8 cellular contexts compared by ENCODE assay signal in the genomic region with DNA sequence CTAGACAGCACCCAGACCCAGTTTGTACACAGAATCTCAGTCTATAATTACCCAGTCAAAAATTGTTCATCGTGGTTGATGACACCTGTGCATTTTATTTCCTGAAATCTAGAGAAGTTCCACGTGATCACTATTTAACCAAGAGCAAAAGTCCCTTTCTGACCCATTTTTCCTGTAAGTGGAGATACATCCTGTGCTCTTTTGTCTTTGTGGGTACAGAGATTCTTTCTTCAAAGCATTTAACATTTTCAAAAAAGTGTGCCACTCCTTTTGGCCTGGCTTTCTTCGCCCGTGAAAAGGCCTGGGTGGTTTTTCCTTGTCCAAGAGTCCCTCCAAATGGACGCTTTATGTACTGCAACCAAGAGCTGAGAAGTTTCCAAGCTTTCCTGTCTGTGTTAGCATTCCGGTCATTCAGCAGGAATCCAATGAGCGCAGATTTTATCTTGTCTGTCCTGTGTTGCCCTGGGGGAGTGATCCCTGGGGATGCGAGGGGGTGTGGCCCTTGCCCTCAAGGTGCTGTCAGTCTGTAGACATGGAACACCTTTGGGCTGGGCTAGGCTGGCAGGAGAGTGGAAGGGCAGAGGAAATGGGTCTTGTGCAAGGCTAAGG.
DNase-seq lines count a peak whose midpoint lies in the region; ATAC-seq and TF ChIP-seq lines count a peak whose summit lies in the region.

No MANE protein-coding gene starts in this region.

- H3K27me3 Mint-ChIP-seq in activated T-cell treated with anti-CD3 and anti-CD28 coated beads, Interleukin-2, amount 50 U/mL, for 4 hours (ENCODE audit: low read depth), result no peaks in the 10 kb centered on the region

- H3K4me1 ChIP-seq in esophagus muscularis mucosa, result peaks cover 0 to 30% (median 27%) of the 10 kb centered on the region in 4 donors
- H3K4me1 ChIP-seq in muscle layer of duodenum (ENCODE audit: control insufficient read depth in 1 of 2, insufficient read depth in 2 of 2, low read length in 2 of 2), result peaks cover 9 to 27% of the 10 kb centered on the region in 2 donors
- H3K4me1 ChIP-seq in tibial nerve, result peaks cover 0 to 24% (median 5%) of the 10 kb centered on the region in 4 donors

- TF ChIP-seq EP300 in esophagus muscularis mucosa (IDR thresholded peaks at IDR 0.05) (no peak), tibial nerve (IDR thresholded peaks at IDR 0.05) (peak in 1 of 2 donors; percentile 25)

- peak; percentile 44 for DNase-seq in stimulated activated CD4-positive, alpha-beta T cell treated with anti-CD3 and anti-CD28 coated beads, Interleukin-15, amount 100 ng/mL, for 24 hours
- no peak for DNase-seq in stimulated activated CD4-positive, alpha-beta T cell treated with anti-CD3 and anti-CD28 coated beads, Interleukin-12 subunit alpha, Interleukin-12 subunit beta, amount 100 ng/mL, for 4 hours
- DNase-seq in NCI-H526 treated with DMSO at 0.1 percent for 48 hours (lab: John Stamatoyannopoulos, UW) (peak; percentile 31), esophagus muscularis mucosa (ENCODE audit: extremely low spot score) (no peak), tibial nerve (ENCODE audit: low spot score in 2 of 2) (peak; percentile 24 to 74)
- DNase-seq in activated T-cell treated with anti-CD3 and anti-CD28 coated beads, Interleukin-2, amount 50 U/mL, for 4 hours, result peak; percentile 48

- 20% methylated on average over 8 of the region's 8 CpGs for WGBS in esophagus muscularis mucosa
- WGBS in tibial nerve, 2 donors, result 13 to 19% methylated on average over 8 of the region's 8 CpGs

- intact Hi-C loops in esophagus muscularis mucosa (cut with DNase I), result loop anchor here (2.0 to 5.0 kb wide), 2 partner anchors 106 to 419 kb away; no protein-coding TSS in a partner anchor

- H3K27me3 ChIP-seq in esophagus muscularis mucosa (no peaks in the 10 kb centered on the region), muscle layer of duodenum (ENCODE audit: low read depth, low read length) (no peaks in the 10 kb centered on the region), tibial nerve (no peaks in the 10 kb centered on the region)

- no peak overlapping the region for H3K4me3 ChIP-seq in esophagus muscularis mucosa
- H3K4me3 ChIP-seq in muscle layer of duodenum (ENCODE audit: low read depth in 1 of 2, low read length in 2 of 2), result no peak overlapping the region
- H3K4me3 ChIP-seq in tibial nerve, result no peak overlapping the region

- H3K36me3 ChIP-seq in esophagus muscularis mucosa (no peaks in the 10 kb centered on the region), muscle layer of duodenum (ENCODE audit: control insufficient read depth in 1 of 2, insufficient read depth in 2 of 2, low read length in 2 of 2) (peaks cover 0 to 6% of the 10 kb centered on the region in 2 donors), tibial nerve (peaks cover 0 to 7% (median 0%) of the 10 kb centered on the region in 3 donors)

- peak overlapping the region; percentile 47 for H3K4me3 Mint-ChIP-seq in activated T-cell treated with anti-CD3 and anti-CD28 coated beads, Interleukin-2, amount 50 U/mL, for 4 hours

- H3K9me3 ChIP-seq in esophagus muscularis mucosa (peaks cover 0 to 3% (median 0%) of the 10 kb centered on the region in 4 donors), muscle layer of duodenum (ENCODE audit: control insufficient read depth in 1 of 2, low read length in 2 of 2) (no peaks in the 10 kb centered on the region), tibial nerve (peaks cover 0 to 7% (median 0%) of the 10 kb centered on the region in 4 donors)

- peak; percentile 70 for ATAC-seq in activated T-cell treated with anti-CD3 and anti-CD28 coated beads, Interleukin-2, amount 50 U/mL, for 4 hours
- no peak for ATAC-seq in GM21447 (IDR thresholded peaks at IDR 0.05; ENCODE audit: unreplicated experiment)

- H3K36me3 Mint-ChIP-seq in activated T-cell treated with anti-CD3 and anti-CD28 coated beads, Interleukin-2, amount 50 U/mL, for 4 hours (ENCODE audit: insufficient read depth), result peaks cover 12% of the 10 kb centered on the region

- H3K9me3 Mint-ChIP-seq in activated T-cell treated with anti-CD3 and anti-CD28 coated beads, Interleukin-2, amount 50 U/mL, for 4 hours, result no peaks in the 10 kb centered on the region

- peaks cover 65% of the 10 kb centered on the region for H3K4me1 Mint-ChIP-seq in activated T-cell treated with anti-CD3 and anti-CD28 coated beads, Interleukin-2, amount 50 U/mL, for 4 hours (ENCODE audit: low read depth)

- H3K27ac ChIP-seq in esophagus muscularis mucosa (replicated peaks in 1 of 4) (peak overlapping the region; percentile 0 to 60 (median 36)), muscle layer of duodenum (ENCODE audit: low read length) (peak overlapping the region; percentile 18), tibial nerve (peak overlapping the region; percentile 49 to 84 (median 66))

- TF ChIP-seq CTCF in esophagus muscularis mucosa (IDR thresholded peaks at IDR 0.05) (peak; percentile 75 to 86 (median 82)), tibial nerve (IDR thresholded peaks at IDR 0.05) (peak; percentile 56 to 86 (median 78))

- TF ChIP-seq POLR2A in esophagus muscularis mucosa (IDR thresholded peaks at IDR 0.05; ENCODE audit: low read depth) (no peak), tibial nerve (IDR thresholded peaks at IDR 0.05) (no peak)

Comparison
In these comparisons a context has a peak if more than half of its experiments do, and no peak if none do; other contexts are left out.
1. DNase-seq: peak in stimulated activated CD4-positive, alpha-beta T cell treated with anti-CD3 and anti-CD28 coated beads, Interleukin-15, amount 100 ng/mL, for 24 hours (single experiment), NCI-H526 treated with DMSO at 0.1 percent for 48 hours (single experiment), activated T-cell treated with anti-CD3 and anti-CD28 coated beads, Interleukin-2, amount 50 U/mL, for 4 hours (single experiment) and tibial nerve (2 of 2); none in stimulated activated CD4-positive, alpha-beta T cell treated with anti-CD3 and anti-CD28 coated beads, Interleukin-12 subunit alpha, Interleukin-12 subunit beta, amount 100 ng/mL, for 4 hours (single experiment) and esophagus muscularis mucosa (single experiment).
2. Peak in every context shown above with its lines, with median percentiles within 50 percentile points of each other: H3K27ac ChIP-seq.